ENCODE assay signal across 1 cellular context in the genomic region with DNA sequence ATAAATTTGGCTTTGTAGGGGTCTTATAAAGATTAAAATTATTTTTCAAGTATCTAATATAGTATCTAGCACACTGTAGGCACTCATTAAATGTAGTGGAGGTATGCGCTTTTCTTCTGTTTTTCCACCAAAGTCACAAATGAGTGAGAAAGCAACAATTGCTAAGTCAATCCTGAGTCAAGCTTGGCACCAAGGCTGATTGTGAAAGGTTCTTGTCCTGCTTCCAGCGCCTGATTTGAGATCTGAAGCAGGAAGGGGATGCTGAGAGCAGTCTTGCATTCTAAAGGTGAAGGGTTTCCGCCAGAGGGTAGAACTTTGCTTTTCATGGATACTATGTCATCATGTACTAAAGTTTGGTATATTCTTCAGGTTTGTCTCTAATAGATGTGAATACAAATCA.
TF ChIP-seq lines count a peak whose summit lies in the region.

No MANE protein-coding gene starts in this region.

TF ChIP-seq in IMR-90, 13 proteins besides CTCF, POLR2A, EP300 and RAD21 (continued from another document):
- TF ChIP-seq, protein P1, sequence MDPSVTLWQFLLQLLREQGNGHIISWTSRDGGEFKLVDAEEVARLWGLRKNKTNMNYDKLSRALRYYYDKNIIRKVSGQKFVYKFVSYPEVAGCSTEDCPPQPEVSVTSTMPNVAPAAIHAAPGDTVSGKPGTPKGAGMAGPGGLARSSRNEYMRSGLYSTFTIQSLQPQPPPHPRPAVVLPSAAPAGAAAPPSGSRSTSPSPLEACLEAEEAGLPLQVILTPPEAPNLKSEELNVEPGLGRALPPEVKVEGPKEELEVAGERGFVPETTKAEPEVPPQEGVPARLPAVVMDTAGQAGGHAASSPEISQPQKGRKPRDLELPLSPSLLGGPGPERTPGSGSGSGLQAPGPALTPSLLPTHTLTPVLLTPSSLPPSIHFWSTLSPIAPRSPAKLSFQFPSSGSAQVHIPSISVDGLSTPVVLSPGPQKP (IDR thresholded peaks at IDR 0.05; ENCODE audit: borderline replicate concordance, low read depth, low read length): no peak
- TF ChIP-seq CEBPB (IDR thresholded peaks at IDR 0.05; ENCODE audit: low read depth, low read length): no peak
- TF ChIP-seq, protein P2, sequence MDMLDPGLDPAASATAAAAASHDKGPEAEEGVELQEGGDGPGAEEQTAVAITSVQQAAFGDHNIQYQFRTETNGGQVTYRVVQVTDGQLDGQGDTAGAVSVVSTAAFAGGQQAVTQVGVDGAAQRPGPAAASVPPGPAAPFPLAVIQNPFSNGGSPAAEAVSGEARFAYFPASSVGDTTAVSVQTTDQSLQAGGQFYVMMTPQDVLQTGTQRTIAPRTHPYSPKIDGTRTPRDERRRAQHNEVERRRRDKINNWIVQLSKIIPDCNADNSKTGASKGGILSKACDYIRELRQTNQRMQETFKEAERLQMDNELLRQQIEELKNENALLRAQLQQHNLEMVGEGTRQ (IDR thresholded peaks at IDR 0.05; ENCODE audit: low read depth, low read length): no peak
- no peak for TF ChIP-seq MAFK (IDR thresholded peaks at IDR 0.05; ENCODE audit: low read depth, low read length)
- TF ChIP-seq RCOR1 (IDR thresholded peaks at IDR 0.05; ENCODE audit: insufficient replicate concordance, low read length): no peak
- no peak for TF ChIP-seq BHLHE40 (IDR thresholded peaks at IDR 0.05; ENCODE audit: low read depth, low read length)
TF ChIP-seq in IMR-90: peak in this region for 0.
